ENCODE assay signal across 15 cellular contexts in genomic region chr2:74915743-74916142, GRCh38. TPM values are rescaled to one million over a fixed set of nuclear protein-coding genes. Genes with fewer than 3 reads are reported as not detected.
DNase-seq lines count a peak whose midpoint lies in the region; ATAC-seq lines count a peak whose summit lies in the region.
"Had no signal": no experiment of that assay in that cellular context is flagged by ENCODE, and none has a peak within 500 bp of the region (broad histone marks: within the 10 kb centered on the region; RNA-seq: fewer than 3 reads in every experiment).

No MANE protein-coding gene starts in this region.

- H3K27ac Mint-ChIP-seq in activated CD4-positive, alpha-beta memory T cell treated with anti-CD3 and anti-CD28 coated beads for 36 hours, result no peak overlapping the region
- H3K27ac Mint-ChIP-seq: stimulated activated naive CD8-positive, alpha-beta T cell treated with anti-CD3 and anti-CD28 coated beads, Interleukin-15, Interleukin-2, amounts not matched to agents 100 ng/mL and 50 ng/mL, for 24 hours had no signal

- H3K9me3 Mint-ChIP-seq in activated CD4-positive, alpha-beta memory T cell treated with anti-CD3 and anti-CD28 coated beads for 36 hours, result no peaks in the 10 kb centered on the region
- H3K9me3 Mint-ChIP-seq: stimulated activated naive CD8-positive, alpha-beta T cell treated with anti-CD3 and anti-CD28 coated beads, Interleukin-15, Interleukin-2, amounts not matched to agents 100 ng/mL and 50 ng/mL, for 24 hours had no signal

- no peaks in the 10 kb centered on the region for H3K36me3 Mint-ChIP-seq in activated CD4-positive, alpha-beta memory T cell treated with anti-CD3 and anti-CD28 coated beads for 36 hours

- peaks cover 28% of the 10 kb centered on the region for H3K27me3 Mint-ChIP-seq in activated CD4-positive, alpha-beta memory T cell treated with anti-CD3 and anti-CD28 coated beads for 36 hours

- CTCF ChIA-PET in activated CD4-positive, alpha-beta memory T cell treated with anti-CD3 and anti-CD28 coated beads for 36 hours (lab: Charles Lee), result interaction anchor here (1.1 kb wide), 1 partner anchor 199 kb away, joined by 3 read pairs; no protein-coding TSS in a partner anchor

- no peaks in the 10 kb centered on the region for H3K4me1 Mint-ChIP-seq in activated CD4-positive, alpha-beta memory T cell treated with anti-CD3 and anti-CD28 coated beads for 36 hours (ENCODE audit: low read depth)

- DNase-seq in ELR (ENCODE audit: low read depth) (peak; percentile 88), kidney glomerular epithelial cell (lab: John Stamatoyannopoulos, UW) (peak; percentile 13), NCI-H69 (lab: John Stamatoyannopoulos, UW) (no peak), HUDEP-2 (lab: John Stamatoyannopoulos, UW; ENCODE audit: unreplicated experiment in 76 of 76) (no peak), iPS-NIHi7 (ENCODE audit: extremely low spot score) (no peak)
- DNase-seq in activated CD4-positive, alpha-beta memory T cell treated with anti-CD3 and anti-CD28 coated beads for 36 hours, result peak; percentile 60
- DNase-seq: activated gamma-delta T cell, DMS 273 treated with DMSO at 0.1 percent for 48 hours, hypothalamus, NCI-H1105, NCI-H748 treated with DMSO at 0.1 percent for 48 hours, right lobe of liver had no signal

- intact Hi-C loops in activated CD4-positive, alpha-beta memory T cell treated with anti-CD3 and anti-CD28 coated beads for 36 hours (cut with micrococcal nuclease), result loop anchor here (5.0 to 10.0 kb wide), 2 partner anchors 149 to 692 kb away; no protein-coding TSS in a partner anchor

- ATAC-seq in GM21723 (IDR thresholded peaks at IDR 0.05; ENCODE audit: unreplicated experiment), result peak; percentile 65
- no peak for ATAC-seq in HG03565 (IDR thresholded peaks at IDR 0.05; ENCODE audit: unreplicated experiment)
- ATAC-seq: right lobe of liver had no signal

- POLR2A ChIA-PET in activated CD4-positive, alpha-beta memory T cell treated with anti-CD3 and anti-CD28 coated beads for 36 hours (lab: Charles Lee), result no interaction called here

- H3K4me3 Mint-ChIP-seq in activated CD4-positive, alpha-beta memory T cell treated with anti-CD3 and anti-CD28 coated beads for 36 hours, result no peak overlapping the region
- H3K4me3 Mint-ChIP-seq: stimulated activated naive CD8-positive, alpha-beta T cell treated with anti-CD3 and anti-CD28 coated beads, Interleukin-15, Interleukin-2, amounts not matched to agents 100 ng/mL and 50 ng/mL, for 24 hours had no signal

RNA-seq across cellular contexts. Expression of gene POLE4, which starts 42.7 kb away (rescaled TPM):
- 10 to 100 TPM; 54.6 to 58.0 TPM for total RNA-seq in activated CD4-positive, alpha-beta memory T cell treated with anti-CD3 and anti-CD28 coated beads for 36 hours

Comparison
In these comparisons a context has a peak if more than half of its experiments do, and no peak if none do; other contexts are left out.
1. DNase-seq: peak in ELR (single experiment), activated CD4-positive, alpha-beta memory T cell treated with anti-CD3 and anti-CD28 coated beads for 36 hours (single experiment) and kidney glomerular epithelial cell (single experiment); none in NCI-H69 (single experiment), HUDEP-2 (0 of 76) and iPS-NIHi7 (single experiment).